In the genomic region with DNA sequence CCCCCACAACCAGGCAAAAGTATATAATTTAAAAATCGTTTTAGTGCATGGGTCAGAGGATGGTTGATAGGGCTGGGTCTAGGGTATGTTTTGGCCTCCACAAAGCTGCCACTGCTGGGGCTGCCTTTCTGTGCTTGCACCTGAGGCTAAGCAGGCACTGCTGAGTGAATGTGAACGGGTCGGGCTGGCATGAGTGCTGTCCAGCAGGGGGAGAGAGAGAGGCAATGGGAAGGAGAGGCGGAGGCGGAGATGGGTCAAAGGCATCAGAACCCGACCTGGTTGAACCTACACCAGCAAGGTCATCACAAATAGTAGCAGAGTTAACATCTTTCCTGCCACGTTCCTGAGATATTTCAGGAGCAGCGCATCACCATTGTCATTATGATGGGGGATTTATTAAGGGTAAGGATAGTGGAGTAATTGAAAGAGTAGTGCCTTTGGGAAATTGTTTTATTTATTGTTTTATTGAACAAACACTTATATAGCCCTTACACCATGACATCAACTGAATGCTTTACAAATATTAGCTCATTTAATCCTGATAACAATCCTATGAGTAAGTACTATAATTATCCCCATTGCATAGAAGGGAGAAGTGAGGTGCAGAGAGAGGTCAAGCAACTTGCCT, we compare ENCODE assay signal across 8 cellular contexts. TPM values are rescaled to one million over a fixed set of nuclear protein-coding genes. Genes with fewer than 3 reads are reported as not detected.
DNase-seq lines count a peak whose midpoint lies in the region; FAIRE-seq and TF ChIP-seq lines count a peak whose summit lies in the region.

No MANE protein-coding gene starts in this region.

- H3K9me3 ChIP-seq in SJCRH30 (replicated peaks) (no peaks in the 10 kb centered on the region), kidney (ENCODE audit: control insufficient read depth in 1 of 2, low read length in 2 of 2) (no peaks in the 10 kb centered on the region), spleen (no peaks in the 10 kb centered on the region)

- H3K4me1 ChIP-seq in SJCRH30 = no peaks in the 10 kb centered on the region
- no peaks in the 10 kb centered on the region for H3K4me1 ChIP-seq in kidney (ENCODE audit: control insufficient read depth in 1 of 2, insufficient read depth in 1 of 2, low read depth in 1 of 2, low read length in 2 of 2)
- no peaks in the 10 kb centered on the region for H3K4me1 ChIP-seq in spleen

- H3K4me3 ChIP-seq in SJCRH30 = no peak overlapping the region
- H3K4me3 ChIP-seq in kidney (ENCODE audit: low read length in 2 of 2) = no peak overlapping the region
- no peak overlapping the region for H3K4me3 ChIP-seq in spleen

- TF ChIP-seq POLR2A in spleen (IDR thresholded peaks at IDR 0.05) = no peak

- H3K27me3 ChIP-seq in SJCRH30 = no peaks in the 10 kb centered on the region
- H3K27me3 ChIP-seq in spleen (replicated peaks in 1 of 7) = peaks cover 0 to 71% (median 0%) of the 10 kb centered on the region in 7 donors

- intact Hi-C loops in kidney (cut with DNase I) = no loop called here
- intact Hi-C loops in spleen (cut with DNase I; ENCODE audit: low total_unique reads) = no loop called here

- H3K36me3 ChIP-seq in SJCRH30 (no peaks in the 10 kb centered on the region), kidney (ENCODE audit: control insufficient read depth in 1 of 2, insufficient read depth in 2 of 2, low read length in 2 of 2) (no peaks in the 10 kb centered on the region), spleen (no peaks in the 10 kb centered on the region)

- H3K27ac ChIP-seq in SJCRH30 = no peak overlapping the region
- no peak overlapping the region for H3K27ac ChIP-seq in kidney (ENCODE audit: low read depth in 2 of 2, low read length in 2 of 2)
- H3K27ac ChIP-seq in spleen = no peak overlapping the region

- WGBS in spleen, 5 donors = 8 to 21% (median 12%) methylated on average over 8 of the region's 8 CpGs

- peak; percentile 24 for TF ChIP-seq CTCF in kidney (IDR thresholded peaks at IDR 0.05; ENCODE audit: borderline replicate concordance, extremely low read depth, insufficient read depth)
- peak in 2 of 11 experiments; percentile 19 to 23 for TF ChIP-seq CTCF in spleen (IDR thresholded peaks at IDR 0.05 in 8 of 11, conservative IDR thresholded peaks at IDR 0.05 in 3 of 11)

- no peak for FAIRE-seq in kidney (lab: Jason Lieb, UNC)

- DNase-seq in SHP77 (lab: John Stamatoyannopoulos, UW) = peak; percentile 10 to 12
- no peak for DNase-seq in SHP77 treated with DMSO at 0.1 percent for 48 hours (lab: John Stamatoyannopoulos, UW)
- peak in 49 of 76 experiments; percentile 4 to 67 (median 26) for DNase-seq in HUDEP-2 (lab: John Stamatoyannopoulos, UW; ENCODE audit: unreplicated experiment in 76 of 76)
- peak; percentile 6 to 34 for DNase-seq in SJCRH30
- DNase-seq in kidney = no peak
- no peak for DNase-seq in activated gamma-delta T cell (lab: John Stamatoyannopoulos, UW)
- DNase-seq in spleen = no peak
- no peak for DNase-seq in midbrain (lab: John Stamatoyannopoulos, UW)

- H3K9ac ChIP-seq in kidney (ENCODE audit: low read length in 2 of 2) = no peak overlapping the region

RNA-seq across cellular contexts. Expression of a gene that starts 5.8 kb away (rescaled TPM):
- total RNA-seq in SJCRH30 (2014; rRNA removed; shearing (Covaris generic)) = 0.02 TPM in 1 of 2 replicates, not detected in the other
- 2.4 TPM for total RNA-seq in kidney
- 1.5 TPM for polyA plus RNA-seq in kidney (ENCODE audit: insufficient read depth, low read depth, low replicate concordance)
- total RNA-seq in spleen = 10 to 100 TPM in 1 of 7 donors, 1 to 10 TPM in 5, under 1 TPM in 1; 0.68 to 11.5 (median 2.2) TPM
- under 1 TPM; 0.21 to 0.80 (median 0.22) TPM for polyA plus RNA-seq in spleen

Comparison
In these comparisons a context has a peak if more than half of its experiments do, and no peak if none do; other contexts are left out.
1. DNase-seq: peak in SHP77 (2 of 2), HUDEP-2 (49 of 76) and SJCRH30 (2 of 2); none in SHP77 treated with DMSO at 0.1 percent for 48 hours (single experiment), kidney (single experiment), activated gamma-delta T cell (single experiment), spleen (single experiment) and midbrain (single experiment).